In the genomic region with DNA sequence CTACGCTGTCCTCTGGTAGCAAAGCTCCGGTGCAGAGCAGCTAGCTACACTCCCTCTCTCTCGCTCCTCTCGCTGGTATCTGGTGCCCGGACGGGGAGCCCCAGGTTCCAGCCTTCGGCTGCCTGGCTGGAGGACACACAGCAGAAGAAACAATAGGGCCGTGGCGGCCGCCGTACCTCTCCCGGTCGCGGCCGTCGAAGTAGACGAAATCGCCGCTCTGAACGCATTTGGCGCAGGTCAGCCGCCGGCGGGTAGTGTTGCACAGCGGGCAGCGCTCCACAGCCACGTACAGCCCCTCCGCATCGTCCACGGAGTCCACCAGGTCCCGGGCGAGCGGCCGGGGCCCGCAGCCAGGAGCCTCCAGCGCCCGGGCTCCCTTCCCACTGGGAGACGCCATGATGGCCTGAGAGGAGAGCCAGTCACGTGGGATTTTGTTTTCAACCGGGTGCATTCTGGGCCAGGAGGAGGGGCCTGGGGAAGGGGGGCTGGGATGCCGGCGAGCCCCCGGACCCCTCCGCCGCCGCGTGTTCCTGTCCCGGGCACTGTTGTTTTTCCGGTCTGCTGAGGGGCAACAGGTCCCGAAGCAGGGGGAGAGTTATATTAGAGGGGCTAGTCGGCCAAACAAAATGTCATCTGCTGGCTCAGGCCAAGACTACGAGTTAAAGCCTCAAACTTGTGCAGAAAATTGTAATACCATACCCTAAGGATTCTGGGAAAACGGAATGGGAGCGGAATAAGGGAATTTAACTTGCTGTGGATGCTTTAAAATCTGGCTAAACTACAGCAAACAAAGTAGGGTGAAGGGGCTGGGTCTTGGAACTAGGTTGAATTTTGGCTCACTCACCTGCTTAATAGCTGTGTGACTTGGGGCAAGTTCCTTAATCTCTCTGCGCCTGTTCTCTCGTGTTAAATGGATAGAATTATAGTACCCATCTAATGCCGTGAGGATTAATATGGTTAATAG, we compare ENCODE assay signal across 8 cellular contexts. TPM values are rescaled to one million over a fixed set of nuclear protein-coding genes. Genes with fewer than 3 reads are reported as not detected.
A peak's percentile ranks its signal among the peaks of the same experiment; 100 is the strongest.
DNase-seq lines count a peak whose midpoint lies in the region.

A gene with protein sequence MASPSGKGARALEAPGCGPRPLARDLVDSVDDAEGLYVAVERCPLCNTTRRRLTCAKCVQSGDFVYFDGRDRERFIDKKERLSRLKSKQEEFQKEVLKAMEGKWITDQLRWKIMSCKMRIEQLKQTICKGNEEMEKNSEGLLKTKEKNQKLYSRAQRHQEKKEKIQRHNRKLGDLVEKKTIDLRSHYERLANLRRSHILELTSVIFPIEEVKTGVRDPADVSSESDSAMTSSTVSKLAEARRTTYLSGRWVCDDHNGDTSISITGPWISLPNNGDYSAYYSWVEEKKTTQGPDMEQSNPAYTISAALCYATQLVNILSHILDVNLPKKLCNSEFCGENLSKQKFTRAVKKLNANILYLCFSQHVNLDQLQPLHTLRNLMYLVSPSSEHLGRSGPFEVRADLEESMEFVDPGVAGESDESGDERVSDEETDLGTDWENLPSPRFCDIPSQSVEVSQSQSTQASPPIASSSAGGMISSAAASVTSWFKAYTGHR (minus strand): TSS at position 405 of the 964 bp plus-strand sequence. CDS start 8 bp downstream, at position 397.

- H3K36me3 ChIP-seq in ES-I3 (ENCODE audit: insufficient read depth, low read length), result no peaks in the 10 kb centered on the region
- no peaks in the 10 kb centered on the region for H3K36me3 ChIP-seq in H7 (replicated peaks; ENCODE audit: control insufficient read depth, insufficient read depth, low read length)
- no peaks in the 10 kb centered on the region for H3K36me3 ChIP-seq in MG63

- H3K27me3 ChIP-seq in H7 (ENCODE audit: control insufficient read depth, insufficient read depth, low read length) (no peaks in the 10 kb centered on the region), MG63 (no peaks in the 10 kb centered on the region)

- H3K4me3 ChIP-seq in H7 (ENCODE audit: insufficient read depth, low read depth, low read length), result peak within 1 kb of the TSS; percentile 90
- peak within 1 kb of the TSS; percentile 93 for H3K4me3 ChIP-seq in MG63

- peak within 1 kb of the TSS; percentile 62 for H3K9ac ChIP-seq in ES-I3 (ENCODE audit: low read depth, low read length)

- H3K9me3 ChIP-seq in ES-I3 (ENCODE audit: control insufficient read depth, insufficient read depth, low read length), result no peaks in the 10 kb centered on the region
- no peaks in the 10 kb centered on the region for H3K9me3 ChIP-seq in MG63

- peaks cover 5% of the 10 kb centered on the region for H3K4me1 ChIP-seq in ES-I3 (ENCODE audit: insufficient read depth, low read length)

- DNase-seq in H7 (peak; percentile 97), MG63 (peak; percentile 81), SHP77 treated with DMSO at 0.1 percent for 48 hours (lab: John Stamatoyannopoulos, UW) (peak; percentile 73), germinal center (ENCODE audit: low spot score) (peak; percentile 90), occipital lobe (lab: John Stamatoyannopoulos, UW) (peak; percentile 77), superior temporal gyrus (ENCODE audit: extremely low spot score) (peak; percentile 92)
- DNase-seq in activated naive CD4-positive, alpha-beta T cell (lab: John Stamatoyannopoulos, UW), result peak; percentile 31 to 60 (median 50)

RNA-seq across cellular contexts. Expression of the gene that starts here (rescaled TPM):
- total RNA-seq in H7 (2014; rRNA removed; shearing (Covaris generic)), result 9.6 and 11.7 TPM in 2 replicates
- total RNA-seq in MG63 (2014; rRNA removed; shearing (Covaris generic); ENCODE audit: low replicate concordance), result 3.6 and 6.4 TPM in 2 replicates
- total RNA-seq in occipital lobe, result 22.6 TPM

Comparison
In these comparisons a context has a peak if more than half of its experiments do, and no peak if none do; other contexts are left out.
1. Peak in every context shown above with its lines: DNase-seq and H3K4me3 ChIP-seq.